Comparison of ENCODE assay signal across 1 cellular context in the genomic region with DNA sequence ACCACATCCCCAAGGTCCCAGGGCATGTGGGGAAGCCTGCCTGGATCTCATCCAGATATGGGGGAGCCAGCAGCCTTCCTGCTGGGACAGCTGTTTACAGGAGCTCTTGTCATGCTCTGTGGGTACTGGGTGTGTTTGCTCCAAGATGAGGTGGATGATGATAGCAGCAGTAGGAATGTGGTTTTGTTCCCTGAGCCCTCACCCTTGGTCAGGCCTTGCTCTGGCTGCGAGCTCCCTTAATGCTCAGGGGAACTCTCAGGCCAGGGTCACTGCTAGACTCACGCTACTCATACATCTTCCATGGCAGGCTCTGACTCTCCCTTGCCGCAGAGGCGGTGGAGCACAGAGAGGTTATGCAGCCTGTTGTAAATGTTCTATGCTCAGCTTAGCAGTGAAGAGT.
TF ChIP-seq lines count a peak whose summit lies in the region.

No MANE protein-coding gene starts in this region.

TF ChIP-seq in HepG2, 621 proteins besides CTCF, POLR2A, EP300 and RAD21 (continued from another document):
- TF ChIP-seq MXI1 (IDR thresholded peaks at IDR 0.05; ENCODE audit: borderline replicate concordance, low read depth, low read length) (no peak), BHLHE40 (IDR thresholded peaks at IDR 0.05; ENCODE audit: low read length) (no peak), RFXAP (CRISPR knock-in tag; IDR thresholded peaks at IDR 0.05; ENCODE audit: borderline replicate concordance) (no peak), ZMYM3 (CRISPR knock-in tag; IDR thresholded peaks at IDR 0.05) (no peak), NCOA2 (CRISPR knock-in tag; IDR thresholded peaks at IDR 0.05) (no peak), EHMT2 (IDR thresholded peaks at IDR 0.05; ENCODE audit: borderline replicate concordance, low read depth, low read length) (no peak), NR2F1 (CRISPR knock-in tag; IDR thresholded peaks at IDR 0.05) (no peak), SIX1 (CRISPR knock-in tag; IDR thresholded peaks at IDR 0.05; ENCODE audit: borderline replicate concordance) (no peak), CREB1 (IDR thresholded peaks at IDR 0.05) (no peak), CREB1 (CRISPR knock-in tag; IDR thresholded peaks at IDR 0.05) (no peak), NFYC (CRISPR knock-in tag; IDR thresholded peaks at IDR 0.05) (no peak), NFKBIZ (CRISPR knock-in tag; IDR thresholded peaks at IDR 0.05) (no peak), GABPB1 (CRISPR knock-in tag; IDR thresholded peaks at IDR 0.05) (no peak)
- TF ChIP-seq, protein P1, sequence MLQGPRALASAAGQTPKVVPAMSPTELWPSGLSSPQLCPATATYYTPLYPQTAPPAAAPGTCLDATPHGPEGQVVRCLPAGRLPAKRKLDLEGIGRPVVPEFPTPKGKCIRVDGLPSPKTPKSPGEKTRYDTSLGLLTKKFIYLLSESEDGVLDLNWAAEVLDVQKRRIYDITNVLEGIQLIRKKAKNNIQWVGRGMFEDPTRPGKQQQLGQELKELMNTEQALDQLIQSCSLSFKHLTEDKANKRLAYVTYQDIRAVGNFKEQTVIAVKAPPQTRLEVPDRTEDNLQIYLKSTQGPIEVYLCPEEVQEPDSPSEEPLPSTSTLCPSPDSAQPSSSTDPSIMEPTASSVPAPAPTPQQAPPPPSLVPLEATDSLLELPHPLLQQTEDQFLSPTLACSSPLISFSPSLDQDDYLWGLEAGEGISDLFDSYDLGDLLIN (CRISPR knock-in tag; IDR thresholded peaks at IDR 0.05; ENCODE audit: borderline replicate concordance): no peak
- TF ChIP-seq, protein P2, sequence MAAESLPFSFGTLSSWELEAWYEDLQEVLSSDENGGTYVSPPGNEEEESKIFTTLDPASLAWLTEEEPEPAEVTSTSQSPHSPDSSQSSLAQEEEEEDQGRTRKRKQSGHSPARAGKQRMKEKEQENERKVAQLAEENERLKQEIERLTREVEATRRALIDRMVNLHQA (CRISPR knock-in tag; IDR thresholded peaks at IDR 0.05): no peak
- TF ChIP-seq, protein P3, sequence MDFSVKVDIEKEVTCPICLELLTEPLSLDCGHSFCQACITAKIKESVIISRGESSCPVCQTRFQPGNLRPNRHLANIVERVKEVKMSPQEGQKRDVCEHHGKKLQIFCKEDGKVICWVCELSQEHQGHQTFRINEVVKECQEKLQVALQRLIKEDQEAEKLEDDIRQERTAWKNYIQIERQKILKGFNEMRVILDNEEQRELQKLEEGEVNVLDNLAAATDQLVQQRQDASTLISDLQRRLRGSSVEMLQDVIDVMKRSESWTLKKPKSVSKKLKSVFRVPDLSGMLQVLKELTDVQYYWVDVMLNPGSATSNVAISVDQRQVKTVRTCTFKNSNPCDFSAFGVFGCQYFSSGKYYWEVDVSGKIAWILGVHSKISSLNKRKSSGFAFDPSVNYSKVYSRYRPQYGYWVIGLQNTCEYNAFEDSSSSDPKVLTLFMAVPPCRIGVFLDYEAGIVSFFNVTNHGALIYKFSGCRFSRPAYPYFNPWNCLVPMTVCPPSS (IDR thresholded peaks at IDR 0.05): no peak
